ENCODE assay signal across 8 cellular contexts in genomic region chr7:4739528-4739992, GRCh38. TPM values are rescaled to one million over a fixed set of nuclear protein-coding genes. Genes with fewer than 3 reads are reported as not detected.
A peak's percentile ranks its signal among the peaks of the same experiment; 100 is the strongest.
DNase-seq lines count a peak whose midpoint lies in the region; ATAC-seq, FAIRE-seq and TF ChIP-seq lines count a peak whose summit lies in the region.

No MANE protein-coding gene starts in this region.

- H3K27ac ChIP-seq in Panc1 (ENCODE audit: low read length) (peak overlapping the region; percentile 89), astrocyte (ENCODE audit: low read depth, low read length) (peak overlapping the region; percentile 97), kidney (ENCODE audit: low read depth in 2 of 2, low read length in 2 of 2) (peak overlapping the region; percentile 1 to 89)

- peak; percentile 82 for DNase-seq in DMS153 (lab: John Stamatoyannopoulos, UW)
- DNase-seq in Panc1 (ENCODE audit: low read depth, low spot score), result no peak
- peak; percentile 45 for DNase-seq in astrocyte (ENCODE audit: low read depth)
- DNase-seq in kidney, result peak; percentile 77
- DNase-seq in stimulated activated CD4-positive, alpha-beta T cell treated with anti-CD3 and anti-CD28 coated beads, TNF-alpha, amount 100 ng/mL, for 1 hour (ENCODE audit: low read depth in 3 of 3, low spot score in 1 of 3), result peak in 2 of 3 donors; percentile 18 to 21
- no peak for DNase-seq in HCEC 1CT

- H3K4me3 Mint-ChIP-seq in astrocyte (ENCODE audit: unreplicated experiment), result peak overlapping the region; percentile 54

- H3K4me1 ChIP-seq in Panc1 (ENCODE audit: control insufficient read depth, insufficient read depth, low read length), result peaks cover 30% of the 10 kb centered on the region
- peaks cover 32% of the 10 kb centered on the region for H3K4me1 ChIP-seq in astrocyte (ENCODE audit: insufficient read depth, low read length)
- H3K4me1 ChIP-seq in kidney (ENCODE audit: control insufficient read depth in 1 of 2, insufficient read depth in 1 of 2, low read depth in 1 of 2, low read length in 2 of 2), result peaks cover 20 to 23% of the 10 kb centered on the region in 2 donors

- H2AFZ ChIP-seq in astrocyte (ENCODE audit: low read depth, low read length), result no peak overlapping the region

- peak overlapping the region; percentile 93 for H3K27ac Mint-ChIP-seq in astrocyte (ENCODE audit: unreplicated experiment)

- H3K4me2 ChIP-seq in astrocyte (ENCODE audit: low read length), result peak overlapping the region; percentile 78

- H3K4me3 ChIP-seq in Panc1 (ENCODE audit: low read depth in 2 of 2, low read length in 2 of 2) (peak overlapping the region; percentile 21 to 51; a peak in 3 of 4 replicates), astrocyte (ENCODE audit: insufficient read depth, low read depth, low read length) (no peak overlapping the region), kidney (ENCODE audit: low read length in 2 of 2) (peak overlapping the region; percentile 12 to 44)

- H4K20me1 ChIP-seq in astrocyte (ENCODE audit: insufficient read depth, low read length), result no peaks in the 10 kb centered on the region

- H3K9ac ChIP-seq in astrocyte (ENCODE audit: low read length) (peak overlapping the region; percentile 82), kidney (ENCODE audit: low read length in 2 of 2) (peak overlapping the region; percentile 39 to 42)

- CTCF ChIA-PET in Panc1 (lab: Charles Lee), result interaction anchor here (0.6 kb wide), 1 partner anchor 123 kb away, joined by 4 read pairs; no protein-coding TSS in a partner anchor

- no peaks in the 10 kb centered on the region for H3K9me3 Mint-ChIP-seq in astrocyte (ENCODE audit: unreplicated experiment)

- H3K27me3 Mint-ChIP-seq in astrocyte (ENCODE audit: low read depth, unreplicated experiment), result no peaks in the 10 kb centered on the region

- ATAC-seq in Panc1 (peak; percentile 60), GM19324 (IDR thresholded peaks at IDR 0.05; ENCODE audit: low FRiP score, unreplicated experiment) (no peak), esophagus mucosa (no peak)

- H3K79me2 ChIP-seq in astrocyte (ENCODE audit: insufficient read depth, low read length), result peaks cover 58% of the 10 kb centered on the region

- in situ Hi-C loops in Panc1 (cut with HindIII; ENCODE audit: low pct_unique_long_range_greater_than_20kb, low sequenced_read_pairs), result no loop called here

- POLR2A ChIA-PET in Panc1 (lab: Charles Lee), result no interaction called here

- FAIRE-seq in astrocyte (lab: Jason Lieb, UNC), result no peak
- no peak for FAIRE-seq in kidney (lab: Jason Lieb, UNC)

- peaks cover 40% of the 10 kb centered on the region for H3K4me1 Mint-ChIP-seq in astrocyte (ENCODE audit: low read depth, unreplicated experiment)

- H3K27me3 ChIP-seq in Panc1 (ENCODE audit: control insufficient read depth, insufficient read depth, low read length) (no peaks in the 10 kb centered on the region), astrocyte (ENCODE audit: insufficient read depth, low read length) (no peaks in the 10 kb centered on the region)

- peaks cover 37% of the 10 kb centered on the region for H3K36me3 Mint-ChIP-seq in astrocyte (ENCODE audit: low read depth, unreplicated experiment)

- H3K36me3 ChIP-seq in Panc1 (ENCODE audit: control insufficient read depth, insufficient read depth, low read length), result no peaks in the 10 kb centered on the region
- H3K36me3 ChIP-seq in astrocyte (ENCODE audit: insufficient read depth, low read length), result peaks cover 5% of the 10 kb centered on the region
- H3K36me3 ChIP-seq in kidney (ENCODE audit: control insufficient read depth in 1 of 2, insufficient read depth in 2 of 2, low read length in 2 of 2), result peaks cover 8 to 14% of the 10 kb centered on the region in 2 donors

- BruUV-seq in Panc1 (replicated peaks; lab: Mats Ljungman, UMichigan), result no TSS peak

- TF ChIP-seq CTCF in Panc1 (IDR thresholded peaks at IDR 0.05) (no peak), astrocyte (IDR thresholded peaks at IDR 0.05; ENCODE audit: insufficient read depth, low read depth, low read length) (peak; percentile 48), kidney (IDR thresholded peaks at IDR 0.05; ENCODE audit: borderline replicate concordance, extremely low read depth, insufficient read depth) (peak; percentile 24)

- H3K9me3 ChIP-seq in Panc1 (ENCODE audit: control insufficient read depth, insufficient read depth, low read depth, low read length), result no peaks in the 10 kb centered on the region
- no peaks in the 10 kb centered on the region for H3K9me3 ChIP-seq in astrocyte (ENCODE audit: insufficient read depth, low read depth, low read length)
- no peaks in the 10 kb centered on the region for H3K9me3 ChIP-seq in kidney (ENCODE audit: control insufficient read depth in 1 of 2, low read length in 2 of 2)

- intact Hi-C loops in Panc1 (cut with micrococcal nuclease; ENCODE audit: unreplicated experiment), result no loop called here
- intact Hi-C loops in kidney (cut with DNase I), result no loop called here

RNA-seq across cellular contexts. Expression of gene AP5Z1, which starts 35.9 kb away (rescaled TPM):
- total RNA-seq in Panc1 (2021; ENCODE audit: unreplicated experiment) (100.0 TPM), astrocyte (70.7 and 75.6 TPM in 2 replicates), kidney (38.5 TPM), esophagus mucosa (18.0 TPM)
- polyA plus RNA-seq in Panc1 (2012; ENCODE audit: insufficient read length), result 91.5 TPM
- 23.4 TPM for polyA plus RNA-seq in kidney (ENCODE audit: insufficient read depth, low read depth, low replicate concordance)

RNA-seq across cellular contexts. Expression of gene FOXK1, which starts 57.5 kb away (rescaled TPM):
- total RNA-seq in Panc1 (2021; ENCODE audit: unreplicated experiment) (72.7 TPM), astrocyte (51.8 and 53.6 TPM in 2 replicates), kidney (44.2 TPM), esophagus mucosa (21.7 TPM)
- 17.7 TPM for polyA plus RNA-seq in Panc1 (2012; ENCODE audit: insufficient read length)
- polyA plus RNA-seq in kidney (ENCODE audit: insufficient read depth, low read depth, low replicate concordance), result 3.9 TPM

Comparison
In these comparisons a context has a peak if more than half of its experiments do, and no peak if none do; other contexts are left out.
1. DNase-seq: peak in DMS153 (single experiment), astrocyte (single experiment), kidney (single experiment) and stimulated activated CD4-positive, alpha-beta T cell treated with anti-CD3 and anti-CD28 coated beads, TNF-alpha, amount 100 ng/mL, for 1 hour (2 of 3); none in Panc1 (single experiment) and HCEC 1CT (single experiment).
2. H3K27ac ChIP-seq: peak in every context shown above with its lines; median percentile 97 in astrocyte; 89 in Panc1; 45 in kidney.